In the genomic region with DNA sequence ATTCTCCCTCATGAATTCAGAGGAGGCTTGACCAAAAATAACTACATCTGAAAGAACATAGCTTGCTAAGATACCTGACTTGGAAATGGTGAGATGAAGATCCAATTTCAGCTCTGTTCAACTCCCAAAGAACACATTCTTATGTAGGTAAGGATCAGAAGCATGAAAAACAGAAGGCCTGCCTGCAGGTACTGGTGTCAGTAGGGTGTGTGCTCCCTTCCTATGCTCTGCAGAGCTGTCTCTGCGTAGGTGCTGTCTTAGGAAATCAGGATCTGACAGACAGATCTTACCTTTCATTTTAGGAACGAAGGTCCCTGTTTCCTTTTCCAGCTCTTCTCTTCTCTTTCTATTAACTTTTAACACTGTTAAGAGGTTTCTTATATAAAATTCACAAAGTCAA, we compare ENCODE assay signal across 10 cellular contexts. TPM values are rescaled to one million over a fixed set of nuclear protein-coding genes. Genes with fewer than 3 reads are reported as not detected.
"Had no signal": no experiment of that assay in that cellular context is flagged by ENCODE, and none has a peak within 500 bp of the region (broad histone marks: within the 10 kb centered on the region; RNA-seq: fewer than 3 reads in every experiment).

No MANE protein-coding gene starts in this region.

- H3K4me3 ChIP-seq: HAP-1 had no signal

- ATAC-seq: HCT116 had no signal

- FAIRE-seq: HTR-8/SVneo had no signal

- DNase-seq: GOT3, H7, HFFc6, IMR-90, KBM-7 had no signal

- H3K9me3 ChIP-seq: HAP-1 had no signal

- H3K36me3 ChIP-seq: HAP-1 had no signal

- H3K4me1 ChIP-seq: HAP-1 had no signal

RNA-seq across cellular contexts. Expression of gene OR6K2, which starts 5.6 kb away (rescaled TPM):
- total RNA-seq: H4, H7, HFFc6, HT-29, IMR-90 had no signal
- polyA plus RNA-seq: IMR-90 had no signal

RNA-seq across cellular contexts. Expression of gene OR6K3, which starts 14.4 kb away (rescaled TPM):
- total RNA-seq: H4, H7, HFFc6, HT-29, IMR-90 had no signal
- polyA plus RNA-seq: IMR-90 had no signal

RNA-seq across cellular contexts. Expression of gene SPTA1, which starts 19.6 kb away (rescaled TPM):
- total RNA-seq: H7, HFFc6, HT-29, IMR-90 had no signal
- polyA plus RNA-seq: IMR-90 had no signal

RNA-seq across cellular contexts. Expression of gene OR6K6, which starts 48.4 kb away (rescaled TPM):
- total RNA-seq: H4, H7, HFFc6, HT-29, IMR-90 had no signal
- polyA plus RNA-seq: IMR-90 had no signal
